ENCODE assay signal across 8 cellular contexts in the genomic region with DNA sequence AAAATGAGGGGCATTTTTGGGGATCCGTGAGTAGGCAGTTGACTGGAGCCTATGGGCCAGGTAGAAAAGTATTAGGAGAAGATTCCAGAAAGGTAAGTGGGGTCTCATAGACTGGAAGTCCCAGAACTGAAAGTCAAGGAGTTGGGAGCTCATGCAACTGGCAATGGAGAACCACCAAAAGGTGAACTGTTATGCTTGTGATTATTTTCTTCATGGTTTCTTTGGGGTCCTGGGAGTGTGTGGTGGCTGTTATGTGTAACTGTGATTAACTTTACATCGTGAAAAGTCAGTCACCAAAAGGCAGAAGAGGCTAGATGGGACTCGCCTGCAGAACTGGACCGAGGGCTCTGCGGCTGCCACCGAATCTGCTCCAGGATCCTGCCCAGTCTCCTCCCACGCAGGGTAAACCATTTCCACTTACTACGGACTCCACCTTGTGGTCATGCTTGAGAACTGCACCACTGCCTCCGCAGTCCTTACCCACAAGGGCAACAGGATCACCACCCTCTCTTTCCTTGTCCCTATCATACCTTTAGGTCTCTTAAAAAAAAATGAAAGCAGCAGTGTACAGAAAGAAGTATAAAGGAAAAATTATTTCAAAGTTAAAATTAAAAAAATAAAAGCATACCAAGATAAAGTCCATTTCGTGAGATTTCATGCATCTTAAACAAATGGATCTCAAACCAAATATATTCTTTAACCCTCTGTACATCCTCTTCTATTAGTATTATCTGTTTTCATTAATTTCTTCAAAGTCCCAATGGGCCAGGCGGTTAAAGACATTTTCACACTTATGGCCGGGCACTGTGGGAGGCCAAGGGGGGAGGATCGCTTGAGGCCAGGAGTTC. TPM values are rescaled to one million over a fixed set of nuclear protein-coding genes. Genes with fewer than 3 reads are reported as not detected.
DNase-seq lines count a peak whose midpoint lies in the region; ATAC-seq, FAIRE-seq and TF ChIP-seq lines count a peak whose summit lies in the region.

No MANE protein-coding gene starts in this region.

- H3K4me3 ChIP-seq in GM12875 (ENCODE audit: low read depth, low read length), result no peak overlapping the region
- peak overlapping the region in 2 of 3 donors; percentile 4 to 45 for H3K4me3 ChIP-seq in breast epithelium
- H3K4me3 ChIP-seq in keratinocyte (ENCODE audit: control insufficient read depth in 2 of 3, extremely low read depth in 1 of 3, insufficient read depth in 2 of 3, low read depth in 1 of 3, low read length in 3 of 3), result peak overlapping the region in 1 of 3 experiments; percentile 44

- intact Hi-C loops in breast epithelium (cut with DNase I; ENCODE audit: low total_unique reads), result no loop called here

- no peaks in the 10 kb centered on the region for H3K79me2 ChIP-seq in keratinocyte (ENCODE audit: control insufficient read depth, insufficient read depth, low read length)

- no peak overlapping the region for H3K27ac ChIP-seq in VCaP
- H3K27ac ChIP-seq in breast epithelium, result no peak overlapping the region
- no peak overlapping the region for H3K27ac ChIP-seq in keratinocyte (ENCODE audit: control insufficient read depth, insufficient read depth, low read length)

- peak overlapping the region; percentile 81 for H3K4me2 ChIP-seq in keratinocyte (ENCODE audit: control insufficient read depth, extremely low read depth, insufficient read depth, low read depth, low read length)

- TF ChIP-seq POLR2A in breast epithelium (IDR thresholded peaks at IDR 0.05), result no peak

- H3K9me1 ChIP-seq in keratinocyte (ENCODE audit: control insufficient read depth, extremely low read depth, insufficient read depth, low read length), result no peaks in the 10 kb centered on the region

- H3K27me3 ChIP-seq in breast epithelium (no peaks in the 10 kb centered on the region), keratinocyte (ENCODE audit: control insufficient read depth, extremely low read depth, insufficient read depth, low read length) (no peaks in the 10 kb centered on the region)

- TF ChIP-seq CTCF in GM12875 (IDR thresholded peaks at IDR 0.05; ENCODE audit: borderline replicate concordance, insufficient read depth, low read depth, low read length) (peak; percentile 92), VCaP (conservative IDR thresholded peaks at IDR 0.05) (peak; percentile 97), breast epithelium (IDR thresholded peaks at IDR 0.05) (peak; percentile 96 to 97 (median 96)), keratinocyte (optimal IDR thresholded peaks at IDR 0.05 in 1 of 3, IDR thresholded peaks at IDR 0.05 in 1 of 3, conservative IDR thresholded peaks at IDR 0.05 in 1 of 3; ENCODE audit: extremely low read depth in 1 of 3, insufficient read depth in 2 of 3, low read length in 3 of 3) (peak; percentile 92 to 99 (median 98))

- peak; percentile 86 for ATAC-seq in HG02885 (IDR thresholded peaks at IDR 0.05; ENCODE audit: poor library complexity, unreplicated experiment)
- no peak for ATAC-seq in GM19397 (IDR thresholded peaks at IDR 0.05; ENCODE audit: unreplicated experiment)

- no peaks in the 10 kb centered on the region for H4K20me1 ChIP-seq in keratinocyte (ENCODE audit: control insufficient read depth, extremely low read depth, insufficient read depth, low read length)

- dilution Hi-C loops in keratinocyte (cut with MboI; ENCODE audit: extremely low pct_ligation_motif_present, low sequenced_read_pairs), result loop anchor here (25.0 kb wide), 1 partner anchor 128 kb away; no protein-coding TSS in a partner anchor

- H3K4me1 ChIP-seq in breast epithelium, result no peaks in the 10 kb centered on the region
- H3K4me1 ChIP-seq in keratinocyte (ENCODE audit: control insufficient read depth, extremely low read depth, insufficient read depth, low read length), result peaks cover 11% of the 10 kb centered on the region

- peak overlapping the region; percentile 39 for H2AFZ ChIP-seq in keratinocyte (ENCODE audit: control insufficient read depth, low read length)

- no peak overlapping the region for H3K9ac ChIP-seq in keratinocyte (ENCODE audit: control insufficient read depth, extremely low read depth, insufficient read depth, low read length)

- H3K36me3 ChIP-seq in breast epithelium (no peaks in the 10 kb centered on the region), keratinocyte (ENCODE audit: control insufficient read depth in 2 of 2, extremely low read depth in 1 of 2, insufficient read depth in 2 of 2, low read length in 2 of 2) (no peaks in the 10 kb centered on the region)

- DNase-seq in NCI-H2171 (lab: John Stamatoyannopoulos, UW) (peak; percentile 30), breast epithelium (ENCODE audit: low spot score in 2 of 2) (peak; percentile 87 to 88), keratinocyte (ENCODE audit: low read depth, low spot score) (no peak)
- DNase-seq in stimulated activated CD4-positive, alpha-beta T cell treated with anti-CD3 and anti-CD28 coated beads, Interleukin-15, amount 100 ng/mL, for 48 hours (ENCODE audit: low read depth in 2 of 2), result peak; percentile 58 to 63

- H3K9me3 ChIP-seq in breast epithelium (no peaks in the 10 kb centered on the region), keratinocyte (ENCODE audit: control insufficient read depth, low read depth, low read length) (peaks cover 2% of the 10 kb centered on the region)

- peak; percentile 79 for FAIRE-seq in keratinocyte (lab: Jason Lieb, UNC)

RNA-seq across cellular contexts. Expression of a gene that starts 15.6 kb away (rescaled TPM):
- 10 to 100 TPM; 23.3 to 32.2 (median 25.0) TPM for total RNA-seq in breast epithelium
- 3.9 to 5.5 TPM (median 4.1 TPM) in 3 replicates for polyA plus RNA-seq in keratinocyte
- 2.3 TPM for polyA plus RNA-seq in keratinocyte (2011; ENCODE audit: low read depth)
- polyA plus RNA-seq in keratinocyte (2011; cell fraction: cytosol; rRNA removed), result 3.8 and 4.3 TPM in 2 replicates
- polyA plus RNA-seq in keratinocyte (2011; cell fraction: nucleus; rRNA removed), result 4.6 and 5.7 TPM in 2 replicates
- polyA plus RNA-seq in keratinocyte (2012; ENCODE audit: low replicate concordance), result 3.1 and 3.5 TPM in 2 replicates
- polyA minus RNA-seq in keratinocyte, result 4.8 to 8.3 TPM (median 5.3 TPM) in 3 replicates
- polyA minus RNA-seq in keratinocyte (2011; cell fraction: cytosol; rRNA and poly(A)+ RNA removed), result 1.9 TPM
- polyA minus RNA-seq in keratinocyte (2011; cell fraction: nucleus; rRNA and poly(A)+ RNA removed), result 3.5 and 3.6 TPM in 2 replicates

RNA-seq across cellular contexts. Expression of a gene that starts 51.4 kb away (rescaled TPM):
- total RNA-seq in breast epithelium, result 10 to 100 TPM in 2 of 3 donors, 1 to 10 TPM in 1; 9.1 to 31.5 (median 11.4) TPM
- polyA plus RNA-seq in keratinocyte, result 6.3 to 9.2 TPM (median 8.2 TPM) in 3 replicates
- polyA plus RNA-seq in keratinocyte (2011; ENCODE audit: low read depth), result 8.0 TPM
- 6.0 and 7.4 TPM in 2 replicates for polyA plus RNA-seq in keratinocyte (2011; cell fraction: cytosol; rRNA removed)
- 16.6 and 17.1 TPM in 2 replicates for polyA plus RNA-seq in keratinocyte (2011; cell fraction: nucleus; rRNA removed)
- polyA plus RNA-seq in keratinocyte (2012; ENCODE audit: low replicate concordance), result 8.3 and 9.0 TPM in 2 replicates
- polyA minus RNA-seq in keratinocyte, result 14.6 to 32.8 TPM (median 16.0 TPM) in 3 replicates
- polyA minus RNA-seq in keratinocyte (2011; cell fraction: cytosol; rRNA and poly(A)+ RNA removed), result 16.1 TPM
- polyA minus RNA-seq in keratinocyte (2011; cell fraction: nucleus; rRNA and poly(A)+ RNA removed), result 15.9 and 19.9 TPM in 2 replicates
